In the genomic region with DNA sequence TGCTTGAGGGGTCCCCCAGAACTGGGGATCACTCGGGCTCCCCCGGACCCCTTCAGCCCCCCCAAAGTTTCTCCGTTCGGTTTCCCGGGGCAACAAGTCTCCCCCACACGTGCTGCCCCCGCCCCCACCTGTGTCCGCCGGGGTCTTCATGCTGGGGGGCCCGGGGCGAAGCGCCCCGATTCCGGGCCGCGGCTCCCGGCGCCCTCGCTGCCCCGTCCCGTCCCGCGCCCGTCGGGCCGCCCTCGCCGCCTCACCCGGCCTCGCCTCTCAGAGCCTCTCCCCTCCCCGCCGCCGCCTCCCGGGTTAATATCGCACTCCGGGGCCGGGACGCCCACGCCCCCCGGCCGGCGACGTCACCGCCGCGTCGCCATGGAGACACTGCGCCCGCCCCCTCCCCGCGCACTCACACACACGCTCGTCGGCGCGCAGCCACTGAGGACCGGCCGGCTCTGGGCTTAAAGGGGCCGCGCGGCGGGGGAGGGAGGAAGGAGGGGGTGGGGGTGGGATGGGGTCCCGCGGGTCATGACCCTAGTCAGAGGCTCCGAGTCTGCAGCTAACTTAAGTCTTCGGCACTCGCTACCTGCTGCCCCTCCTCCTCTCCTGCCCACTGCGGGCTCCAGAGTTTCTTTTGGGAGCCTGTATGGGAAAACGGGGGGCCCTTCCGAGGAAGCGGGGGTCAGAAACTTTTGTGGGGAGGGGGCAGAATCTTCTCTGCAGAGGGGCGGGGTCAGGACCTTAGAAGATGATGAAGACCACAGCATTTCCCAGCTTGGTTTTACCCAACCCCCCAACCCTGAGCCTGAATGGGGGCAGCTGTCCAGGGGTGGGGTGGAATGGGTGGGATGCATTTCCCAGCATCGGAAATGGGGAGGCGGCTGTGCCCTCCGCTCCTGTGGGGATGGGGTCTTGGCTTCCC, we compare ENCODE assay signal across 8 cellular contexts. TPM values are rescaled to one million over a fixed set of nuclear protein-coding genes. Genes with fewer than 3 reads are reported as not detected.
DNase-seq lines count a peak whose midpoint lies in the region; ATAC-seq and TF ChIP-seq lines count a peak whose summit lies in the region.

ERF (minus strand) TSS at position 279 of the 916 bp plus-strand sequence; CDS start at position 150, 129 bp downstream.

- H3K4me1 Mint-ChIP-seq in memory B cell = peaks cover 17% of the 10 kb centered on the region

- POLR2A ChIA-PET in activated CD8-positive, alpha-beta memory T cell treated with anti-CD3 and anti-CD28 coated beads for 36 hours (lab: Charles Lee) = interaction anchor here (0.6 to 1.6 kb wide), 3 partner anchors 12 to 147 kb away, joined by 3 to 11 read pairs (median 4); no protein-coding TSS in a partner anchor

- no peaks in the 10 kb centered on the region for H3K27me3 ChIP-seq in effector memory CD4-positive, alpha-beta T cell (replicated peaks; ENCODE audit: control insufficient read depth, insufficient read depth, low read length, poor library complexity, severe bottlenecking)

- H3K4me3 ChIP-seq in effector memory CD4-positive, alpha-beta T cell (ENCODE audit: insufficient read depth, low read depth, low read length, poor library complexity, severe bottlenecking) = peak within 1 kb of the TSS; percentile 98

- peak within 1 kb of the TSS; percentile 87 for H3K4me3 Mint-ChIP-seq in memory B cell

- no peaks in the 10 kb centered on the region for H3K36me3 Mint-ChIP-seq in memory B cell

- TF ChIP-seq CTCF in AG09319 (IDR thresholded peaks at IDR 0.05; ENCODE audit: low read depth, low read length) = no peak

- peaks cover 31% of the 10 kb centered on the region for H3K4me1 ChIP-seq in effector memory CD4-positive, alpha-beta T cell (ENCODE audit: control insufficient read depth, insufficient read depth, low read length, poor library complexity, severe bottlenecking)

- H3K36me3 ChIP-seq in effector memory CD4-positive, alpha-beta T cell (ENCODE audit: control insufficient read depth, insufficient read depth, low read length) = peaks cover 2% of the 10 kb centered on the region

- TF ChIP-seq POLR2A in GM19099 (IDR thresholded peaks at IDR 0.05; ENCODE audit: extremely low read depth, insufficient read length, low read depth) = peak; percentile 77

- H3K9me3 Mint-ChIP-seq in memory B cell = no peaks in the 10 kb centered on the region

- peak within 1 kb of the TSS; percentile 96 for H3K27ac ChIP-seq in effector memory CD4-positive, alpha-beta T cell (ENCODE audit: insufficient read depth, low read length, poor library complexity, severe bottlenecking)

- DNase-seq in AG09319 (ENCODE audit: extremely low read depth, low read depth) (peak; percentile 73), NK-92 (lab: John Stamatoyannopoulos, UW; ENCODE audit: unreplicated experiment) (peak; percentile 44), memory B cell (ENCODE audit: low spot score in 2 of 2) (peak; percentile 95 to 96)
- peak; percentile 88 to 91 (median 88) for DNase-seq in effector memory CD4-positive, alpha-beta T cell
- DNase-seq in stimulated activated CD8-positive, alpha-beta memory T cell treated with anti-CD3 and anti-CD28 coated beads, Interleukin-12 subunit alpha, Interleukin-12 subunit beta, amount 100 ng/mL, for 1 hour (ENCODE audit: low read depth) = peak; percentile 85

- H3K27ac Mint-ChIP-seq in memory B cell = peak within 1 kb of the TSS; percentile 74

- CTCF ChIA-PET in activated CD8-positive, alpha-beta memory T cell treated with anti-CD3 and anti-CD28 coated beads for 36 hours (lab: Charles Lee) = interaction anchor here (1.0 to 1.4 kb wide), 2 partner anchors 10 to 25 kb away, joined by 3 to 4 read pairs; no protein-coding TSS in a partner anchor

- peaks cover 2% of the 10 kb centered on the region for H3K27me3 Mint-ChIP-seq in memory B cell

- no peaks in the 10 kb centered on the region for H3K9me3 ChIP-seq in effector memory CD4-positive, alpha-beta T cell (ENCODE audit: control insufficient read depth, low read length)

- ATAC-seq in HG03565 (IDR thresholded peaks at IDR 0.05; ENCODE audit: unreplicated experiment) (peak; percentile 47), memory B cell (ENCODE audit: low read depth) (peak; percentile 85)

RNA-seq across cellular contexts. Expression of gene ERF, which starts in this region (rescaled TPM):
- 10 to 100 TPM; 70.0 to 70.8 TPM for total RNA-seq in activated CD8-positive, alpha-beta memory T cell treated with anti-CD3 and anti-CD28 coated beads for 36 hours

Comparison
In these comparisons a context has a peak if more than half of its experiments do, and no peak if none do; other contexts are left out.
1. Peak in every context shown above with its lines: DNase-seq, ATAC-seq, H3K4me3 ChIP-seq and H3K27ac ChIP-seq.
2. DNase-seq: peak in every context shown above with its lines; median percentile 96 in memory B cell; 88 in effector memory CD4-positive, alpha-beta T cell; 85 in stimulated activated CD8-positive, alpha-beta memory T cell treated with anti-CD3 and anti-CD28 coated beads, Interleukin-12 subunit alpha, Interleukin-12 subunit beta, amount 100 ng/mL, for 1 hour; 73 in AG09319; 44 in NK-92.